Comparison of ENCODE assay signal across 1 cellular context in genomic region chrX:84907324-84907946, GRCh38.
TF ChIP-seq lines count a peak whose summit lies in the region.

No MANE protein-coding gene starts in this region.

TF ChIP-seq in IMR-90, 13 proteins besides CTCF, POLR2A, EP300 and RAD21 (continued from another document):
- TF ChIP-seq MAFK (IDR thresholded peaks at IDR 0.05; ENCODE audit: low read depth, low read length) (no peak), MAZ (IDR thresholded peaks at IDR 0.05; ENCODE audit: borderline replicate concordance, low read depth, low read length) (no peak), CEBPB (IDR thresholded peaks at IDR 0.05; ENCODE audit: low read depth, low read length) (no peak), FOS (IDR thresholded peaks at IDR 0.05; ENCODE audit: low read depth, low read length) (no peak), ELK1 (IDR thresholded peaks at IDR 0.05; ENCODE audit: borderline replicate concordance, low read depth, low read length) (no peak), RFX5 (IDR thresholded peaks at IDR 0.05; ENCODE audit: low read depth, low read length) (no peak), NFE2L2 (IDR thresholded peaks at IDR 0.05; ENCODE audit: low read depth, low read length) (no peak), RCOR1 (IDR thresholded peaks at IDR 0.05; ENCODE audit: insufficient replicate concordance, low read length) (no peak), MXI1 (IDR thresholded peaks at IDR 0.05; ENCODE audit: borderline replicate concordance, low read depth, low read length) (no peak)
TF ChIP-seq in IMR-90: peak in this region for 0.
